28 cellular contexts compared by ENCODE assay signal in the genomic region with DNA sequence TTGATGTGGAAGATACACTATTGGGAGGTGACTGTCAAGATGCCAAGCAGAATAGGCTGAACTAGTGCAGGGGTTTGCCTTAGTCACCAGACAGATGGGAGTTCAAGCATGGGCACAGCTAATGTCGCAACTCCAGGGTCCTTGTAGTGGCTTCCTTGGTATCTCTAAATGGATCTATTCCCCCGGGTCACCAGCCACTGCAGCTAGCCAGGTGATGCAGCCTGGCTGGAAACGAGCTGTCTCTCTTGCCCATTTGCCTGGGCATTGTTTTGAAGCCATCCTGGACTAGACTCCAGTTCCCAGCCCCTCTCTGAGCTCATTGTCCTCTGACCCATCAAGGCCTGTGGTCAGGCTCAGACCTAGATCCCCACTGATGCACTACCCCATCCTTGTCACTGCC. TPM values are rescaled to one million over a fixed set of nuclear protein-coding genes. Genes with fewer than 3 reads are reported as not detected.
DNase-seq lines count a peak whose midpoint lies in the region; FAIRE-seq and TF ChIP-seq lines count a peak whose summit lies in the region.
"Had no signal": no experiment of that assay in that cellular context is flagged by ENCODE, and none has a peak within 500 bp of the region (broad histone marks: within the 10 kb centered on the region; RNA-seq: fewer than 3 reads in every experiment).

No MANE protein-coding gene starts in this region.

- TF ChIP-seq CTCF in H1 (IDR thresholded peaks at IDR 0.05; ENCODE audit: control extremely low read depth in 1 of 3, insufficient read depth in 1 of 3, low read depth in 1 of 3, low read length in 3 of 3) (no peak), parathyroid adenoma (IDR thresholded peaks at IDR 0.05) (no peak)

- POLR2A ChIA-PET in H1 (lab: Charles Lee; ENCODE audit: partially characterized antibody): no interaction called here

- H3K27ac ChIP-seq in H1 (ENCODE audit: low read depth, low read length): no peak overlapping the region
- H3K27ac ChIP-seq in parathyroid adenoma: peak overlapping the region; percentile 51
- H3K27ac ChIP-seq: 22Rv1, A549, BLaER1 had no signal

- no peak overlapping the region for H3K56ac ChIP-seq in H1 (replicated peaks; ENCODE audit: insufficient read length, low read depth, low read length)

- no peak for TF ChIP-seq EP300 in H1 (IDR thresholded peaks at IDR 0.05; ENCODE audit: borderline replicate concordance in 1 of 2, low read depth in 2 of 2, low read length in 2 of 2)

- H3K27me3 ChIP-seq in H1 (replicated peaks in 1 of 4; ENCODE audit: control insufficient read depth in 3 of 4, extremely low read depth in 1 of 4, insufficient read depth in 3 of 4, low read length in 3 of 4): no peaks in the 10 kb centered on the region; a peak in 2 of 7 replicates
- no peaks in the 10 kb centered on the region for H3K27me3 ChIP-seq in parathyroid adenoma (ENCODE audit: control insufficient read depth, insufficient read depth, low read length)
- H3K27me3 ChIP-seq: BLaER1 had no signal

- H2BK5ac ChIP-seq in H1 (ENCODE audit: low read depth, low read length): no peak overlapping the region

- H3K36me3 ChIP-seq in H1 (ENCODE audit: control insufficient read depth in 2 of 4, insufficient read depth in 4 of 4, low read length in 3 of 4) (no peaks in the 10 kb centered on the region), parathyroid adenoma (ENCODE audit: control insufficient read depth, insufficient read depth, low read length) (no peaks in the 10 kb centered on the region)
- H3K36me3 ChIP-seq: BE2C, BLaER1 had no signal

- H2BK12ac ChIP-seq in H1 (ENCODE audit: low read depth, low read length): no peak overlapping the region

- no peak overlapping the region for H3K4ac ChIP-seq in H1 (replicated peaks; ENCODE audit: insufficient read length, low read depth, low read length)

- H3K9ac ChIP-seq in H1 (replicated peaks in 1 of 4; ENCODE audit: extremely low read depth in 1 of 4, low read depth in 3 of 4, low read length in 3 of 4) (no peak overlapping the region), parathyroid adenoma (no peak overlapping the region)
- H3K9ac ChIP-seq: BLaER1 had no signal

- DNase-seq in NCI-H2171 treated with DMSO at 0.1 percent for 48 hours (lab: John Stamatoyannopoulos, UW): peak; percentile 23
- DNase-seq in NCI-H2171 (lab: John Stamatoyannopoulos, UW): no peak
- DNase-seq in H1 (ENCODE audit: low read depth in 1 of 2, low spot score in 2 of 2): no peak
- DNase-seq in hippocampal formation (lab: John Stamatoyannopoulos, UW): no peak
- DNase-seq in NCI-H2107 treated with DMSO at 0.1 percent for 48 hours (lab: John Stamatoyannopoulos, UW; ENCODE audit: unreplicated experiment): no peak
- no peak for DNase-seq in activated CD8-positive, alpha-beta memory T cell treated with anti-CD3 and anti-CD28 coated beads for 24 hours
- DNase-seq: ACHN; BE2C; C1 segment of cervical spinal cord; CD4-positive, alpha-beta memory T cell; CD4-positive, CD25-positive, alpha-beta regulatory T cell; CD8-positive, alpha-beta memory T cell; COR-L47; DMS 273 treated with DMSO at 0.1 percent for 48 hours; DMS153; DMS53; DMS79; DND-41; EL; GDM1 had no signal

- FAIRE-seq in H1 (lab: Jason Lieb, UNC): no peak
- FAIRE-seq: A549, GM12878, GM12892, GM18507 had no signal

- H3K79me1 ChIP-seq in H1 (ENCODE audit: low read depth, low read length): no peaks in the 10 kb centered on the region; the same call in 1 of the 2 replicates

- H2BK15ac ChIP-seq in H1 (ENCODE audit: low read length): 0 out of 2 replicates have a peak overlapping the region, but pooled peaks have one; percentile 72

- no peak overlapping the region for H3K14ac ChIP-seq in H1 (ENCODE audit: insufficient read length)

- no peak overlapping the region for H3K4me2 ChIP-seq in H1 (ENCODE audit: insufficient read depth in 1 of 2, low read depth in 2 of 2, low read length in 2 of 2)
- no peak overlapping the region for H3K4me2 ChIP-seq in parathyroid adenoma (ENCODE audit: low read length)
- H3K4me2 ChIP-seq: A549, BLaER1 had no signal

- H3K23me2 ChIP-seq in H1 (ENCODE audit: low read depth, low read length): no peaks in the 10 kb centered on the region

- TF ChIP-seq RAD21 in H1 (IDR thresholded peaks at IDR 0.05 in 1 of 2, conservative IDR thresholded peaks at IDR 0.05 in 1 of 2; ENCODE audit: low read depth in 2 of 2, low read length in 2 of 2): no peak

- H3K9me3 ChIP-seq in H1 (ENCODE audit: insufficient read depth in 2 of 2, low read depth in 1 of 2, low read length in 1 of 2): 0 out of 4 replicates have a peak, but pooled peaks cover 0 to 2% of the 10 kb centered on the region in 2 experiments
- no peaks in the 10 kb centered on the region for H3K9me3 ChIP-seq in parathyroid adenoma (ENCODE audit: control insufficient read depth, low read length)
- H3K9me3 ChIP-seq: A549, BE2C, BLaER1 had no signal

- H2AFZ ChIP-seq in H1 (ENCODE audit: low read length): no peak overlapping the region
- no peak overlapping the region for H2AFZ ChIP-seq in parathyroid adenoma

- no peak for TF ChIP-seq POLR2A in H1 (IDR thresholded peaks at IDR 0.05; ENCODE audit: control extremely low read depth in 1 of 2, low read depth in 2 of 2, low read length in 2 of 2)

- H4K20me1 ChIP-seq in H1 (replicated peaks in 1 of 2; ENCODE audit: control insufficient read depth in 1 of 2, insufficient read depth in 2 of 2, low read length in 2 of 2): peaks cover 0 to 2% of the 10 kb centered on the region in 2 experiments

- no peak overlapping the region for H4K5ac ChIP-seq in H1 (ENCODE audit: insufficient read length, low read depth, low read length)

- H4K91ac ChIP-seq in H1 (replicated peaks; ENCODE audit: insufficient read length, low read length): no peak overlapping the region

- no peak overlapping the region for H2BK20ac ChIP-seq in H1 (ENCODE audit: low read length)

- WGBS in H1 (ENCODE audit: extremely low coverage in 1 of 2, insufficient coverage in 1 of 2, insufficient read length in 1 of 2, insufficient replicate concordance in 2 of 2, low coverage in 1 of 2, low lambda C conversion rate in 2 of 2, missing lambda C conversion rate in 1 of 2), 2 experiments: 84% methylated on average over 3 of the region's 3 CpGs; no CpG with 5 or more reads in 1 of the 2 experiments

- H3K23ac ChIP-seq in H1 (ENCODE audit: insufficient read length): no peak overlapping the region

- H3K4me3 ChIP-seq in H1 (ENCODE audit: extremely low read depth in 1 of 4, insufficient read depth in 2 of 4, low read depth in 3 of 4, low read length in 4 of 4) (no peak overlapping the region), parathyroid adenoma (ENCODE audit: low read depth, low read length) (no peak overlapping the region)
- H3K4me3 ChIP-seq: A549, BLaER1, GM12878 had no signal

- CTCF ChIA-PET in H1 (lab: Charles Lee; ENCODE audit: partially characterized antibody): interaction anchor here (1.0 kb wide), 1 partner anchor 12 kb away, joined by 3 read pairs; no protein-coding TSS in a partner anchor

- H3K79me2 ChIP-seq in H1 (ENCODE audit: control insufficient read depth in 1 of 2, insufficient read depth in 2 of 2, low read length in 2 of 2): no peaks in the 10 kb centered on the region
- H3K79me2 ChIP-seq in parathyroid adenoma: no peaks in the 10 kb centered on the region

- H3K4me1 ChIP-seq in H1 (replicated peaks in 1 of 4; ENCODE audit: control insufficient read depth in 3 of 4, insufficient read depth in 4 of 4, low read length in 3 of 4): no peaks in the 10 kb centered on the region
- H3K4me1 ChIP-seq in parathyroid adenoma: peaks cover 11% of the 10 kb centered on the region
- H3K4me1 ChIP-seq: A549, BE2C, BLaER1 had no signal

- H2AK5ac ChIP-seq in H1 (ENCODE audit: low read depth, low read length): no peak overlapping the region

- no peak overlapping the region for H3K18ac ChIP-seq in H1 (ENCODE audit: extremely low read depth, low read length)

- H4K8ac ChIP-seq in H1 (ENCODE audit: extremely low read depth, insufficient read depth, low read length): no peak overlapping the region

- H2BK120ac ChIP-seq in H1 (replicated peaks; ENCODE audit: low read depth, low read length): no peak overlapping the region

TF ChIP-seq in H1, 55 proteins besides CTCF, POLR2A, EP300 and RAD21:
- TF ChIP-seq CREB1 (IDR thresholded peaks at IDR 0.05) (no peak), POU5F1 (IDR thresholded peaks at IDR 0.05; ENCODE audit: low read depth, low read length) (no peak), EZH2 (IDR thresholded peaks at IDR 0.05; ENCODE audit: low read depth, low read length, severe bottlenecking) (no peak), SIRT6 (IDR thresholded peaks at IDR 0.05; ENCODE audit: low read length) (no peak), BRCA1 (IDR thresholded peaks at IDR 0.05; ENCODE audit: low read depth, low read length) (no peak), FOSL1 (IDR thresholded peaks at IDR 0.05; ENCODE audit: insufficient read depth, low read depth, low read length) (no peak), KDM5A (IDR thresholded peaks at IDR 0.05; ENCODE audit: low read length) (no peak), BCL11A (IDR thresholded peaks at IDR 0.05; ENCODE audit: low read depth in 2 of 2, low read length in 2 of 2) (no peak)
TF ChIP-seq in H1: peak in this region for 0.

RNA-seq across cellular contexts. Expression of gene CPEB1, which starts 8.4 kb away (rescaled TPM):
- 4.0 and 4.5 TPM in 2 replicates for total RNA-seq in H1 (2021; fragmentation: NEBNext Ultra II Directional; extraction: Animal tissue kit (Norgen Biotek cat#: 25700))
- polyA plus RNA-seq in H1 (2011; rRNA removed): 4.4 and 5.4 TPM in 2 replicates
- polyA plus RNA-seq in H1 (2011; cell fraction: cytosol; rRNA removed): 2.6 TPM
- 8.0 TPM for polyA plus RNA-seq in H1 (2011; cell fraction: nucleus; rRNA removed)
- 2.0 to 4.5 TPM (median 2.8 TPM) in 4 replicates for polyA plus RNA-seq in H1 (2012, experiment 1 of 2)
- 1.4 TPM for polyA plus RNA-seq in H1 (2012, experiment 2 of 2)
- polyA plus RNA-seq in H1 (2013, experiment 1 of 2): 2.0 TPM
- 2.2 TPM for polyA plus RNA-seq in H1 (2013, experiment 2 of 2)
- 3.8 and 5.9 TPM in 2 replicates for polyA minus RNA-seq in H1 (2011; rRNA and poly(A)+ RNA removed)
- 1.8 TPM for polyA minus RNA-seq in H1 (2011; cell fraction: cytosol; rRNA and poly(A)+ RNA removed)
- polyA minus RNA-seq in H1 (2011; cell fraction: nucleus; rRNA and poly(A)+ RNA removed): 6.0 TPM
- total RNA-seq: CD4-positive, CD25-positive, alpha-beta regulatory T cell had no signal
- polyA plus RNA-seq: CD14-positive monocyte had no signal

RNA-seq across cellular contexts. Expression of gene AP3B2, which starts 54.1 kb away (rescaled TPM):
- 23.6 and 25.7 TPM in 2 replicates for total RNA-seq in H1 (2021; fragmentation: NEBNext Ultra II Directional; extraction: Animal tissue kit (Norgen Biotek cat#: 25700))
- 21.8 and 23.2 TPM in 2 replicates for polyA plus RNA-seq in H1 (2011; rRNA removed)
- 18.4 TPM for polyA plus RNA-seq in H1 (2011; cell fraction: cytosol; rRNA removed)
- 61.5 TPM for polyA plus RNA-seq in H1 (2011; cell fraction: nucleus; rRNA removed)
- polyA plus RNA-seq in H1 (2012, experiment 1 of 2): 21.5 to 27.7 TPM (median 25.3 TPM) in 4 replicates
- polyA plus RNA-seq in H1 (2012, experiment 2 of 2): 12.3 TPM
- polyA plus RNA-seq in H1 (2013, experiment 1 of 2): 12.0 TPM
- 12.4 TPM for polyA plus RNA-seq in H1 (2013, experiment 2 of 2)
- polyA minus RNA-seq in H1 (2011; rRNA and poly(A)+ RNA removed): 21.7 and 23.2 TPM in 2 replicates
- 10.1 TPM for polyA minus RNA-seq in H1 (2011; cell fraction: cytosol; rRNA and poly(A)+ RNA removed)
- polyA minus RNA-seq in H1 (2011; cell fraction: nucleus; rRNA and poly(A)+ RNA removed): 14.6 TPM
- total RNA-seq: GM12878 had no signal
- polyA plus RNA-seq: CD4-positive, alpha-beta memory T cell; CD8-positive, alpha-beta memory T cell; GM12878 had no signal
